9 cellular contexts compared by ENCODE assay signal in the genomic region with DNA sequence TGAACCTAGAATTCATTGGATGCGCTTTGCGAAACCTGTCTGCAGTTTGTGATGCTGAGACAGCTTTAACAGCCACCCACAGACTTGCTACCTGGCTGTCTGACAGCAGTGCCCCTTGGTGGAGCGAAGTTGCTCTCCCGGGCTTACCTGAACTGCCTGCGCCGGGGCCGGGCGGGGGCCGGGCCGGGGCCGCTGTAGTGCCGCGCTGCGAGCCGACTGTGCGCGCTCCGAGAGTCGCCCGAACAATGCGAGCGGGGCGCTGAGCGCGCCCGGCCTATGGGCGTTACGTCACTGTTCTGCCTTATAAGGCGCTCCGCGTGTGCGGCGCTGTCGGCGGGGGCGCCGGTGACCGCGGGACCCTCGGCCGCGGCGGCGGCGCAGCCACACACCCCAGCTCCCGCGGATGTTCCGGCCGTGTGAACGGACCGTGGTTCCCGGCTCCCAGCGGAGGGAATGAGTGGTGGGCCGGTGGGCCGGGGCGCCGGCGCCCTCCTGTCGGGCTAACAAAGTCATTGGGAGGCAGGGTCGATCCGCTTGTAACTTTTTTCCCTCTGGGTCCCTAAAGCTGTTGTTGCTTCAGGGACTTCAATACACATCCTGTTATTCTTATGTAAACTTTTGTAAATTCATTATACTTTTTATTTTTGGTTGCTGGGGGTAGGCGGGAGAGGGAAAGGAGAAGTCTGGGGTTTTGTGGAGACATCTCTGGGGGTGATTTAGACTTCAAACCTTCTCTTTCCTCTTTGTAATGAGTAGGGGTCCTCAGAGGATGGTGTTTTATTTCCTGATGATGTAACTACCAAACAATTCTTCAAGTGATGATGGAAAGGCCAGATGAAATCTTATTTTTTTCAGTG. TPM values are rescaled to one million over a fixed set of nuclear protein-coding genes. Genes with fewer than 3 reads are reported as not detected.
DNase-seq lines count a peak whose midpoint lies in the region; ATAC-seq, FAIRE-seq and TF ChIP-seq lines count a peak whose summit lies in the region.
"Had no signal": no experiment of that assay in that cellular context is flagged by ENCODE, and none has a peak within 500 bp of the region (broad histone marks: within the 10 kb centered on the region; RNA-seq: fewer than 3 reads in every experiment).

No MANE protein-coding gene starts in this region.

- peaks cover 37% of the 10 kb centered on the region for H3K4me1 ChIP-seq in RWPE2 (ENCODE audit: insufficient read depth, poor library complexity, severe bottlenecking)
- H3K4me1 ChIP-seq in neuron (ENCODE audit: insufficient read depth, low read length): peaks cover 23% of the 10 kb centered on the region
- H3K4me1 ChIP-seq in stomach smooth muscle (ENCODE audit: control insufficient read depth, insufficient read depth, low read length): peaks cover 10% of the 10 kb centered on the region

- peak overlapping the region; percentile 35 for H2AFZ ChIP-seq in neuron (ENCODE audit: low read depth, low read length)

- H3K36me3 ChIP-seq in RWPE2 (ENCODE audit: low read depth): no peaks in the 10 kb centered on the region
- no peaks in the 10 kb centered on the region for H3K36me3 ChIP-seq in neuron (ENCODE audit: insufficient read depth, low read length)
- H3K36me3 ChIP-seq in stomach smooth muscle (ENCODE audit: control insufficient read depth in 2 of 2, insufficient read depth in 2 of 2, low read length in 2 of 2): no peaks in the 10 kb centered on the region

- H3K27me3 ChIP-seq in RWPE2 (ENCODE audit: insufficient read depth, poor library complexity, severe bottlenecking): no peaks in the 10 kb centered on the region
- no peaks in the 10 kb centered on the region for H3K27me3 ChIP-seq in neuron (ENCODE audit: insufficient read depth, low read length)
- no peaks in the 10 kb centered on the region for H3K27me3 ChIP-seq in stomach smooth muscle (ENCODE audit: control insufficient read depth in 1 of 2, insufficient read depth in 2 of 2, low read length in 2 of 2)

- H3K9me3 ChIP-seq in RWPE2 (ENCODE audit: severe bottlenecking): no peaks in the 10 kb centered on the region
- no peaks in the 10 kb centered on the region for H3K9me3 ChIP-seq in neuron (ENCODE audit: low read length)
- H3K9me3 ChIP-seq in stomach smooth muscle (ENCODE audit: control insufficient read depth in 2 of 2, low read length in 2 of 2): no peaks in the 10 kb centered on the region

- ATAC-seq in GM19324 (IDR thresholded peaks at IDR 0.05; ENCODE audit: low FRiP score, unreplicated experiment): peak; percentile 96
- peak; percentile 80 for ATAC-seq in HG03442 (IDR thresholded peaks at IDR 0.05; ENCODE audit: unreplicated experiment)
- ATAC-seq in RWPE2 (ENCODE audit: low read depth): peak; percentile 87
- ATAC-seq: HCT116 had no signal

- peak overlapping the region; percentile 46 for H3K4me3 ChIP-seq in RWPE2 (ENCODE audit: severe bottlenecking)
- peak overlapping the region; percentile 74 for H3K4me3 ChIP-seq in neuron (ENCODE audit: low read length)
- peak overlapping the region; percentile 91 to 100 for H3K4me3 ChIP-seq in stomach smooth muscle (ENCODE audit: low read length in 2 of 2)

- peak overlapping the region; percentile 8 for H3K27ac ChIP-seq in RWPE2 (ENCODE audit: poor library complexity, severe bottlenecking)
- H3K27ac ChIP-seq in stomach smooth muscle (ENCODE audit: low read length): peak overlapping the region; percentile 96

- FAIRE-seq in frontal cortex (lab: Jason Lieb, UNC): no peak

- TF ChIP-seq CTCF in RWPE2 (IDR thresholded peaks at IDR 0.05; ENCODE audit: poor library complexity, severe bottlenecking): peak; percentile 30

- peak overlapping the region; percentile 99 to 100 for H3K9ac ChIP-seq in stomach smooth muscle (ENCODE audit: low read length in 2 of 2)

- peak; percentile 88 for DNase-seq in AG20443 (ENCODE audit: low spot score)
- peak; percentile 69 for DNase-seq in RWPE2 (ENCODE audit: low spot score)
- DNase-seq in activated naive CD4-positive, alpha-beta T cell (lab: John Stamatoyannopoulos, UW): peak; percentile 13 to 62 (median 24)
- peak; percentile 79 to 86 for DNase-seq in frontal cortex (ENCODE audit: low spot score in 2 of 2)

RNA-seq across cellular contexts. Expression of a gene that starts 58.5 kb away (rescaled TPM):
- 8.2 TPM for total RNA-seq in frontal cortex

Comparison
In these comparisons a context has a peak if more than half of its experiments do, and no peak if none do; other contexts are left out.
1. Peak in every context shown above with its lines: DNase-seq, ATAC-seq, H3K4me3 ChIP-seq and H3K27ac ChIP-seq.
2. DNase-seq: peak in every context shown above with its lines; median percentile 88 in AG20443; 82 in frontal cortex; 69 in RWPE2; 24 in activated naive CD4-positive, alpha-beta T cell.